ENCODE assay signal across 8 cellular contexts in genomic region chr4:41505161-41505653, GRCh38.
DNase-seq lines count a peak whose midpoint lies in the region; ATAC-seq lines count a peak whose summit lies in the region.

No MANE protein-coding gene starts in this region.

- ATAC-seq in GM18907 (IDR thresholded peaks at IDR 0.05; ENCODE audit: unreplicated experiment) = no peak
- no peak for ATAC-seq in GM19452 (IDR thresholded peaks at IDR 0.05; ENCODE audit: unreplicated experiment)
- ATAC-seq in GM19455 (IDR thresholded peaks at IDR 0.05; ENCODE audit: unreplicated experiment) = no peak

- peak; percentile 13 for DNase-seq in COLO668 (lab: John Stamatoyannopoulos, UW; ENCODE audit: unreplicated experiment)
- peak; percentile 2 for DNase-seq in NCI-H1436 treated with DMSO at 0.1 percent for 48 hours (lab: John Stamatoyannopoulos, UW)
- DNase-seq in T47D (ENCODE audit: low read depth in 1 of 2, low spot score in 1 of 2) = peak; percentile 18 to 79
- DNase-seq in middle frontal gyrus (ENCODE audit: extremely low spot score, low spot score) = peak; percentile 50
- no peak for DNase-seq in NCI-H82 (lab: John Stamatoyannopoulos, UW)

- in situ Hi-C loops in T47D (cut with HindIII; ENCODE audit: low pct_unique_long_range_greater_than_20kb, low sequenced_read_pairs) = no loop called here
